15 cellular contexts compared by ENCODE assay signal in the genomic region with DNA sequence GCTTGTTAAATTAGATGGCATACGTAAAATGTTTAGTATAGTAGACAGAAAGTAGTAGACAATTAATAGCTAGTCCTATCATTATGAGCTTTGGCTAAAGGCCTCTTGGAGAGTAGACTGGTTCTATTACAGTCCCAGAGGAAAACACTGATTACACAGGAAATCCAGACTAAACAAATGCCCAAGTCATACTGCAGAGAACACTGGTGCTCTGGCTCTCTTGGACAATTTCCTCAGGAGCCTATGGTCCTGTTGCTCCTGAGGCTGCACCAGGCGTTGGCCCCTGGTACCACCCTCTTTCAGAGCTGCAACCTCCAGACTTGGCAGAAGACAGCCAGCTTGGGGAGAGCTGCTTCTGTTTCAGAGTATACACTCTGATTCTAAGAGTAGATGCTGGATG.
"Had no signal": no experiment of that assay in that cellular context is flagged by ENCODE, and none has a peak within 500 bp of the region (broad histone marks: within the 10 kb centered on the region; RNA-seq: fewer than 3 reads in every experiment).

No MANE protein-coding gene starts in this region.

- H3K4me3 ChIP-seq: adrenal gland, hepatocyte, left ventricle myocardium inferior, mucosa of descending colon, transverse colon had no signal

- H3K4me3 Mint-ChIP-seq: activated B cell treated with CpG ODN at 0.5 μM for 24 hours; activated CD4-positive, alpha-beta T cell treated with anti-CD3 and anti-CD28 coated beads, Interleukin-2, amount 10 ng/mL, durations not matched to agents 24 days and 14 days; memory B cell; natural killer cell treated with Interleukin-12 subunit alpha and Interleukin-12 subunit beta and Interleukin-15 and Interleukin-18, amount 100 ng/mL, for 72 hours; stimulated activated naive B cell treated with anti-CD40 and anti-IgM and Interleukin-4, amounts not matched to agents 10 μg/mL and 1 μg/mL and 100 μg/mL, for 72 hours had no signal

- DNase-seq: activated B cell treated with CpG ODN at 0.5 μM for 24 hours; activated CD4-positive, alpha-beta T cell treated with anti-CD3 and anti-CD28 coated beads, Interleukin-2, amount 10 ng/mL, durations not matched to agents 24 days and 14 days; activated effector memory CD4-positive, alpha-beta T cell treated with anti-CD3 and anti-CD28 coated beads, Interleukin-2, amount 50 U/mL, for 16 hours; adrenal gland; islet precursor cell; left ventricle myocardium inferior; mucosa of descending colon; retina; stimulated activated CD4-positive, alpha-beta T cell treated with anti-CD3 and anti-CD28 coated beads, Interleukin-2, amount 100 ng/mL, for 48 hours; stimulated activated naive B cell treated with anti-CD40 and anti-IgM and Interleukin-4, amounts not matched to agents 10 μg/mL and 1 μg/mL and 100 μg/mL, for 72 hours; SW 1271; transverse colon had no signal

- H3K27me3 Mint-ChIP-seq: activated B cell treated with CpG ODN at 0.5 μM for 24 hours; activated CD4-positive, alpha-beta T cell treated with anti-CD3 and anti-CD28 coated beads, Interleukin-2, amount 10 ng/mL, durations not matched to agents 24 days and 14 days; memory B cell; natural killer cell treated with Interleukin-12 subunit alpha and Interleukin-12 subunit beta and Interleukin-15 and Interleukin-18, amount 100 ng/mL, for 72 hours; stimulated activated naive B cell treated with anti-CD40 and anti-IgM and Interleukin-4, amounts not matched to agents 10 μg/mL and 1 μg/mL and 100 μg/mL, for 72 hours had no signal

- H3K27ac ChIP-seq: adrenal gland, hepatocyte, transverse colon had no signal

- H2AFZ ChIP-seq: hepatocyte had no signal

- H3K9me3 Mint-ChIP-seq: activated B cell treated with CpG ODN at 0.5 μM for 24 hours; activated CD4-positive, alpha-beta T cell treated with anti-CD3 and anti-CD28 coated beads, Interleukin-2, amount 10 ng/mL, durations not matched to agents 24 days and 14 days; memory B cell; natural killer cell treated with Interleukin-12 subunit alpha and Interleukin-12 subunit beta and Interleukin-15 and Interleukin-18, amount 100 ng/mL, for 72 hours; stimulated activated naive B cell treated with anti-CD40 and anti-IgM and Interleukin-4, amounts not matched to agents 10 μg/mL and 1 μg/mL and 100 μg/mL, for 72 hours had no signal

- H3K27ac Mint-ChIP-seq: activated B cell treated with CpG ODN at 0.5 μM for 24 hours had no signal

- H3K9me3 ChIP-seq: adrenal gland, left ventricle myocardium inferior, mucosa of descending colon, transverse colon had no signal

- ATAC-seq: mucosa of descending colon; natural killer cell treated with Interleukin-12 subunit alpha and Interleukin-12 subunit beta and Interleukin-15 and Interleukin-18, amount 100 ng/mL, for 72 hours; stimulated activated naive B cell treated with anti-CD40 and anti-IgM and Interleukin-4, amounts not matched to agents 10 μg/mL and 1 μg/mL and 100 μg/mL, for 72 hours had no signal

- H3K79me2 ChIP-seq: hepatocyte had no signal

- H3K4me1 ChIP-seq: transverse colon had no signal

- H3K27me3 ChIP-seq: adrenal gland, hepatocyte, transverse colon had no signal

- H3K4me1 Mint-ChIP-seq: activated B cell treated with CpG ODN at 0.5 μM for 24 hours, memory B cell had no signal

- H3K4me2 ChIP-seq: hepatocyte had no signal
